8 cellular contexts compared by ENCODE assay signal in genomic region chr2:63589148-63589972, GRCh38. TPM values are rescaled to one million over a fixed set of nuclear protein-coding genes. Genes with fewer than 3 reads are reported as not detected.
A peak's percentile ranks its signal among the peaks of the same experiment; 100 is the strongest.
DNase-seq lines count a peak whose midpoint lies in the region; ATAC-seq and TF ChIP-seq lines count a peak whose summit lies in the region.

No MANE protein-coding gene starts in this region.

- WGBS in heart right ventricle, 2 donors = 2 to 3% methylated on average over 26 of the region's 26 CpGs

- H3K36me3 ChIP-seq in heart right ventricle = peaks cover 0 to 35% (median 8%) of the 10 kb centered on the region in 9 donors

- peak overlapping the region; percentile 89 for H3K4me3 Mint-ChIP-seq in activated CD8-positive, alpha-beta T cell treated with anti-CD3 and anti-CD28 coated beads for 36 hours

- intact Hi-C loops in activated CD8-positive, alpha-beta T cell treated with anti-CD3 and anti-CD28 coated beads for 36 hours (cut with micrococcal nuclease) = loop anchor here (10.0 kb wide), 1 partner anchor 255 kb away; the partner anchor contains the start of gene UGP2
- intact Hi-C loops in heart right ventricle (cut with DNase I) (loop anchor here in 1 of 10 donors (10.0 kb wide), 1 partner anchor 255 kb away; the partner anchor contains the start of gene UGP2), sciatic nerve (cut with DNase I) (no loop called here)

- peak overlapping the region; percentile 85 to 98 (median 95) for H3K27ac ChIP-seq in heart right ventricle

- POLR2A ChIA-PET in activated CD8-positive, alpha-beta T cell treated with anti-CD3 and anti-CD28 coated beads for 36 hours (lab: Charles Lee) = interaction anchor here (0.6 to 2.6 kb wide), 11 partner anchors 8 to 430 kb away, joined by 3 to 18 read pairs (median 4); partner anchors contain the start of gene UGP2

- CTCF ChIA-PET in activated CD8-positive, alpha-beta T cell treated with anti-CD3 and anti-CD28 coated beads for 36 hours (lab: Charles Lee) = interaction anchor here (1.4 to 1.5 kb wide), 2 partner anchors 12 to 272 kb away, joined by 5 read pairs; no protein-coding TSS in a partner anchor

- peak overlapping the region; percentile 66 to 99 (median 86) for H3K4me3 ChIP-seq in heart right ventricle

- H3K9me3 Mint-ChIP-seq in activated CD8-positive, alpha-beta T cell treated with anti-CD3 and anti-CD28 coated beads for 36 hours = no peaks in the 10 kb centered on the region

- no peak for TF ChIP-seq CTCF in activated CD8-positive, alpha-beta T cell treated with anti-CD3 and anti-CD28 coated beads for 36 hours (IDR thresholded peaks at IDR 0.05)
- TF ChIP-seq CTCF in heart right ventricle (IDR thresholded peaks at IDR 0.05) = no peak

- H3K27me3 ChIP-seq in heart right ventricle = no peaks in the 10 kb centered on the region

- peak overlapping the region; percentile 96 for H3K27ac Mint-ChIP-seq in activated CD8-positive, alpha-beta T cell treated with anti-CD3 and anti-CD28 coated beads for 36 hours

- peaks cover 42% of the 10 kb centered on the region for H3K4me1 Mint-ChIP-seq in activated CD8-positive, alpha-beta T cell treated with anti-CD3 and anti-CD28 coated beads for 36 hours (ENCODE audit: low read depth)

- H3K36me3 Mint-ChIP-seq in activated CD8-positive, alpha-beta T cell treated with anti-CD3 and anti-CD28 coated beads for 36 hours (ENCODE audit: low read depth) = peaks cover 23% of the 10 kb centered on the region

- ATAC-seq in GM19023 (IDR thresholded peaks at IDR 0.05; ENCODE audit: unreplicated experiment) (peak; percentile 11), HG03558 (IDR thresholded peaks at IDR 0.05; ENCODE audit: extremely low read depth, unreplicated experiment) (peak; percentile 0), heart right ventricle (peak in 7 of 8 donors; percentile 1 to 42 (median 13)), sciatic nerve (peak; percentile 15)
- ATAC-seq in activated CD8-positive, alpha-beta T cell treated with anti-CD3 and anti-CD28 coated beads for 36 hours = no peak

- no peaks in the 10 kb centered on the region for H3K9me3 ChIP-seq in heart right ventricle

- peaks cover 0 to 72% (median 38%) of the 10 kb centered on the region in 9 donors for H3K4me1 ChIP-seq in heart right ventricle

- no peaks in the 10 kb centered on the region for H3K27me3 Mint-ChIP-seq in activated CD8-positive, alpha-beta T cell treated with anti-CD3 and anti-CD28 coated beads for 36 hours

- peak; percentile 29 for DNase-seq in Ammon's horn (ENCODE audit: low spot score)
- no peak for DNase-seq in activated CD8-positive, alpha-beta T cell treated with anti-CD3 and anti-CD28 coated beads for 36 hours
- DNase-seq in heart right ventricle = peak in 1 of 2 donors; percentile 23
- DNase-seq in sciatic nerve (ENCODE audit: low spot score) = no peak
- DNase-seq in NK-92 (lab: John Stamatoyannopoulos, UW; ENCODE audit: unreplicated experiment) = no peak
- no peak for DNase-seq in COLO668 (lab: John Stamatoyannopoulos, UW; ENCODE audit: unreplicated experiment)

RNA-seq across cellular contexts. Expression of gene MDH1, which starts 0.6 kb away (rescaled TPM):
- total RNA-seq in activated CD8-positive, alpha-beta T cell treated with anti-CD3 and anti-CD28 coated beads for 36 hours = 100 to 1,000 TPM; 241 to 246 TPM
- 1,000 to 10,000 TPM; 1,047 to 1,698 (median 1,599) TPM for total RNA-seq in heart right ventricle
- 1,000 to 10,000 TPM; 1,017 to 1,192 TPM for polyA plus RNA-seq in heart right ventricle
- 81.0 TPM for total RNA-seq in sciatic nerve

RNA-seq across cellular contexts. Expression of gene WDPCP, which starts 1.1 kb away (rescaled TPM):
- total RNA-seq in activated CD8-positive, alpha-beta T cell treated with anti-CD3 and anti-CD28 coated beads for 36 hours = 1 to 10 TPM; 5.0 to 5.8 TPM
- total RNA-seq in heart right ventricle = 10 to 100 TPM; 10.3 to 36.6 (median 23.5) TPM
- polyA plus RNA-seq in heart right ventricle = 1 to 10 TPM; 3.7 to 3.9 TPM
- 16.6 TPM for total RNA-seq in sciatic nerve

Comparison
In these comparisons a context has a peak if more than half of its experiments do, and no peak if none do; other contexts are left out.
1. RNA of gene MDH1, which starts 0.6 kb away (total RNA-seq): 1,047 to 1,698 TPM in heart right ventricle; 241 to 246 TPM in activated CD8-positive, alpha-beta T cell treated with anti-CD3 and anti-CD28 coated beads for 36 hours and 81.0 TPM in sciatic nerve (single experiment); every median in the first group is over 4 times any median in the second.